ENCODE assay signal across 19 cellular contexts in the genomic region with DNA sequence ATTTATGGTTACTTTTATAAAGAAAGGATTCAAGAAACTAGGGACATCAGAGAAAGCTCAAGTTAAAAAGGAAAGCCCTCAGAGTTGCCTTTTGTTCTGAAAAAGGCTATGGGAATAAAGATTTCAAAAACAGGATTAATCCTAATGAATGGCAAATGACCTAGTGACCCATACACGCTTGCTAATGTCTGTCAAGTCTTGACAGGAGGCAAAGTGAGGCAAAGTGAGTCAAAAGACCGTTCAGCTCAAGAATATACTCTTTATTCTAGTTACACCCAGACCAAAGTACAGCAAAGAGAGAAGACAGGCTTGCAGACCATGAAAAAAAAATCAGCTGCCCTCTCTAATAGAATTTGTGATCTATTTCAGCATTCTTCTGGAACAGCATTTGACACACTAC. TPM values are rescaled to one million over a fixed set of nuclear protein-coding genes. Genes with fewer than 3 reads are reported as not detected.
A peak's percentile ranks its signal among the peaks of the same experiment; 100 is the strongest.
DNase-seq lines count a peak whose midpoint lies in the region; ATAC-seq and TF ChIP-seq lines count a peak whose summit lies in the region.
"Had no signal": no experiment of that assay in that cellular context is flagged by ENCODE, and none has a peak within 500 bp of the region (broad histone marks: within the 10 kb centered on the region; RNA-seq: fewer than 3 reads in every experiment).

No MANE protein-coding gene starts in this region.

- peak overlapping the region; percentile 91 for H3K4me2 ChIP-seq in SU-DHL-6 (ENCODE audit: low read depth, low read length, poor library complexity, severe bottlenecking)
- H3K4me2 ChIP-seq: KMS-11 had no signal

- H4K20me1 ChIP-seq in SU-DHL-6 (ENCODE audit: low read depth, low read length), result no peaks in the 10 kb centered on the region

- H3K36me3 ChIP-seq in SU-DHL-6 (ENCODE audit: low read length) (peaks cover 33% of the 10 kb centered on the region), psoas muscle (ENCODE audit: insufficient read depth in 1 of 2, low read depth in 1 of 2) (peaks cover 28 to 61% of the 10 kb centered on the region in 2 donors), Caco-2 (ENCODE audit: control insufficient read depth, insufficient read depth, low read length) (peaks cover 7% of the 10 kb centered on the region)

- peaks cover 35% of the 10 kb centered on the region; the same call in 1 of the 2 replicates for H3K9me3 ChIP-seq in SU-DHL-6 (ENCODE audit: insufficient read depth, low read length)
- peaks cover 49% of the 10 kb centered on the region for H3K9me3 ChIP-seq in psoas muscle
- H3K9me3 ChIP-seq in Caco-2, result peaks cover 33% of the 10 kb centered on the region

- H3K79me2 ChIP-seq in SU-DHL-6 (ENCODE audit: insufficient read depth, low read length), result 0 out of 2 replicates have a peak, but pooled peaks cover 5% of the 10 kb centered on the region

- no peaks in the 10 kb centered on the region for H3K9me2 ChIP-seq in SU-DHL-6 (replicated peaks; ENCODE audit: insufficient read depth, low read length)

- peaks cover 27% of the 10 kb centered on the region for H3K4me1 Mint-ChIP-seq in activated CD4-positive, alpha-beta T cell treated with anti-CD3 and anti-CD28 coated beads for 36 hours
- H3K4me1 Mint-ChIP-seq in Caco-2 (ENCODE audit: low read depth, unreplicated experiment), result no peaks in the 10 kb centered on the region

- 78 to 92% (median 90%) methylated on average over 2 of the region's 2 CpGs for WGBS in psoas muscle, 3 donors

- no peaks in the 10 kb centered on the region for H3K27me3 Mint-ChIP-seq in activated CD4-positive, alpha-beta T cell treated with anti-CD3 and anti-CD28 coated beads for 36 hours
- H3K27me3 Mint-ChIP-seq in Caco-2 (ENCODE audit: insufficient read depth, unreplicated experiment), result no peaks in the 10 kb centered on the region

- H3K4me3 ChIP-seq in SU-DHL-6 (ENCODE audit: insufficient read depth, low read length, poor library complexity, severe bottlenecking) (no peak overlapping the region), epithelial cell of esophagus (ENCODE audit: low read length) (peak overlapping the region; percentile 67), psoas muscle (peak overlapping the region; percentile 3), Caco-2 (ENCODE audit: low read depth, low read length) (no peak overlapping the region)
- H3K4me3 ChIP-seq: SJSA1 had no signal

- no peak for DNase-seq in activated CD4-positive, alpha-beta T cell treated with anti-CD3 and anti-CD28 coated beads for 36 hours
- no peak for DNase-seq in activated CD4-positive, alpha-beta T cell treated with anti-CD3 and anti-CD28 coated beads, Interleukin-2, amount 50 U/mL, for 1 hour
- DNase-seq in epithelial cell of esophagus (ENCODE audit: low read depth) (peak; percentile 73), psoas muscle (no peak), inferior parietal cortex (ENCODE audit: extremely low spot score) (no peak), Caco-2 (no peak)
- DNase-seq: activated naive CD4-positive, alpha-beta T cell treated with anti-CD3 and anti-CD28 coated beads, Interleukin-2, amount 50 U/mL, for 16 hours; caudate nucleus; GF-D8; NCI-H1436 treated with DMSO at 0.1 percent for 48 hours; NCI-H345; stimulated activated CD4-positive, alpha-beta T cell treated with anti-CD3 and anti-CD28 coated beads, Interleukin-15, amount 100 ng/mL, for 24 hours; substantia nigra had no signal

- TF ChIP-seq CTCF in SU-DHL-6 (IDR thresholded peaks at IDR 0.05; ENCODE audit: insufficient read depth, low read length, poor library complexity, severe bottlenecking), result no peak
- TF ChIP-seq CTCF in epithelial cell of esophagus (IDR thresholded peaks at IDR 0.05; ENCODE audit: insufficient read depth, low read depth, low read length, missing control alignments), result no peak
- TF ChIP-seq CTCF in psoas muscle (IDR thresholded peaks at IDR 0.05), result no peak
- TF ChIP-seq CTCF in Caco-2 (IDR thresholded peaks at IDR 0.05; ENCODE audit: insufficient read depth in 1 of 2, low read depth in 1 of 2, low read length in 1 of 2, severe bottlenecking in 1 of 2, unreplicated experiment in 1 of 2), result no peak

- peaks cover 3% of the 10 kb centered on the region; the same call in 1 of the 2 replicates for H3F3A ChIP-seq in SU-DHL-6 (ENCODE audit: insufficient read depth)

- intact Hi-C loops in activated CD4-positive, alpha-beta T cell treated with anti-CD3 and anti-CD28 coated beads for 36 hours (cut with DNase I, micrococcal nuclease), result loop anchor here in 1 of 2 experiments (5.0 kb wide), 2 partner anchors 914 to 1584 kb away; a partner anchor contains a TSS
- intact Hi-C loops in psoas muscle (cut with DNase I) (loop anchor here in 1 of 2 donors (5.0 kb wide), 1 partner anchor 36 kb away; no protein-coding TSS in a partner anchor), Caco-2 (cut with micrococcal nuclease; ENCODE audit: unreplicated experiment) (no loop called here)

- BruUV-seq in Caco-2 (replicated peaks; lab: Mats Ljungman, UMichigan), result no TSS peak

- H3K27ac ChIP-seq in SU-DHL-6 (ENCODE audit: low read depth, low read length) (no peak overlapping the region), psoas muscle (no peak overlapping the region)
- H3K27ac ChIP-seq: HL-60, KMS-11, SJSA1 had no signal

- no peak overlapping the region for H3K9ac ChIP-seq in SU-DHL-6 (ENCODE audit: low read length)
- H3K9ac ChIP-seq: KMS-11 had no signal

- POLR2A ChIA-PET in activated CD4-positive, alpha-beta T cell treated with anti-CD3 and anti-CD28 coated beads for 36 hours (lab: Charles Lee), result interaction anchor here (0.5 kb wide), 1 partner anchor 166 kb away, joined by 12 read pairs; no protein-coding TSS in a partner anchor
- POLR2A ChIA-PET in Caco-2 (lab: Charles Lee), result no interaction called here

- H3K9me3 Mint-ChIP-seq in activated CD4-positive, alpha-beta T cell treated with anti-CD3 and anti-CD28 coated beads for 36 hours (ENCODE audit: low read depth), result peaks cover 22% of the 10 kb centered on the region
- H3K9me3 Mint-ChIP-seq in Caco-2 (ENCODE audit: unreplicated experiment), result peaks cover under 1% of the 10 kb centered on the region

- H3K27ac Mint-ChIP-seq in activated CD4-positive, alpha-beta T cell treated with anti-CD3 and anti-CD28 coated beads for 36 hours, result no peak overlapping the region
- no peak overlapping the region for H3K27ac Mint-ChIP-seq in Caco-2 (ENCODE audit: unreplicated experiment)

- H3K4me3 Mint-ChIP-seq in activated CD4-positive, alpha-beta T cell treated with anti-CD3 and anti-CD28 coated beads for 36 hours, result peak overlapping the region; percentile 93
- no peak overlapping the region for H3K4me3 Mint-ChIP-seq in Caco-2 (ENCODE audit: unreplicated experiment)

- H3K27me3 ChIP-seq in SU-DHL-6 (ENCODE audit: low read length) (no peaks in the 10 kb centered on the region), psoas muscle (ENCODE audit: insufficient read depth in 3 of 3, low read length in 2 of 3) (no peaks in the 10 kb centered on the region), Caco-2 (replicated peaks; ENCODE audit: control insufficient read depth, insufficient read depth, low read length) (no peaks in the 10 kb centered on the region)
- H3K27me3 ChIP-seq: SJSA1 had no signal

- peaks cover 57% of the 10 kb centered on the region for H3K36me3 Mint-ChIP-seq in activated CD4-positive, alpha-beta T cell treated with anti-CD3 and anti-CD28 coated beads for 36 hours (ENCODE audit: low read depth)
- H3K36me3 Mint-ChIP-seq in Caco-2 (ENCODE audit: insufficient read depth, unreplicated experiment), result peaks cover 45% of the 10 kb centered on the region

- H3K4me1 ChIP-seq in psoas muscle (peaks cover 24% of the 10 kb centered on the region), Caco-2 (peaks cover 19% of the 10 kb centered on the region)

- ATAC-seq in activated CD4-positive, alpha-beta T cell treated with anti-CD3 and anti-CD28 coated beads for 36 hours, result no peak
- ATAC-seq in psoas muscle (no peak), HG02642 (IDR thresholded peaks at IDR 0.05; ENCODE audit: poor library complexity, unreplicated experiment) (no peak)

- no peak overlapping the region for H2AFZ ChIP-seq in SU-DHL-6 (ENCODE audit: low read depth, low read length, severe bottlenecking)

- CTCF ChIA-PET in activated CD4-positive, alpha-beta T cell treated with anti-CD3 and anti-CD28 coated beads for 36 hours (lab: Charles Lee), result interaction anchor here (0.7 to 1.4 kb wide), 2 partner anchors 9 to 21 kb away, joined by 3 to 4 read pairs; no protein-coding TSS in a partner anchor
- CTCF ChIA-PET in Caco-2 (lab: Charles Lee), result interaction anchor here (0.6 kb wide), 1 partner anchor 37 kb away, joined by 3 read pairs; no protein-coding TSS in a partner anchor

RNA-seq across cellular contexts. Expression of a gene that starts 3.5 kb away (rescaled TPM):
- total RNA-seq in activated CD4-positive, alpha-beta T cell treated with anti-CD3 and anti-CD28 coated beads for 36 hours, result 1 to 10 TPM; 5.2 to 6.1 TPM
- total RNA-seq in psoas muscle, result 10 to 100 TPM in 1 of 4 donors, 1 to 10 TPM in 3; 6.8 to 11.5 (median 8.6) TPM
- polyA plus RNA-seq in psoas muscle, result 1 to 10 TPM; 2.2 to 7.2 (median 3.1) TPM
- 6.0 and 6.1 TPM in 2 replicates for total RNA-seq in Caco-2 (2022)

RNA-seq across cellular contexts. Expression of a gene that starts 22.1 kb away (rescaled TPM):
- total RNA-seq in activated CD4-positive, alpha-beta T cell treated with anti-CD3 and anti-CD28 coated beads for 36 hours, result 100 to 1,000 TPM; 190 to 210 TPM
- 10 to 100 TPM; 39.8 to 81.0 (median 71.4) TPM for total RNA-seq in psoas muscle
- polyA plus RNA-seq in psoas muscle, result 100 to 1,000 TPM in 1 of 3 donors, 10 to 100 TPM in 2; 46.3 to 107 (median 94.0) TPM
- 169 and 183 TPM in 2 replicates for total RNA-seq in Caco-2 (2022)

RNA-seq across cellular contexts. Expression of a gene that starts 58.4 kb away (rescaled TPM):
- 1 to 10 TPM; 5.5 to 6.8 TPM for total RNA-seq in activated CD4-positive, alpha-beta T cell treated with anti-CD3 and anti-CD28 coated beads for 36 hours
- 100 to 1,000 TPM; 140 to 200 (median 170) TPM for total RNA-seq in psoas muscle
- 100 to 1,000 TPM in 2 of 3 donors, 10 to 100 TPM in 1; 70.2 to 301 (median 195) TPM for polyA plus RNA-seq in psoas muscle
- 14.6 and 15.8 TPM in 2 replicates for total RNA-seq in Caco-2 (2022)
- total RNA-seq: A172 had no signal

Comparison
In these comparisons a context has a peak if more than half of its experiments do, and no peak if none do; other contexts are left out.
1. H3K4me3 ChIP-seq: peak in epithelial cell of esophagus (single experiment) and psoas muscle (single experiment); none in SU-DHL-6 (single experiment) and Caco-2 (single experiment).